Comparison of ENCODE assay signal across 8 cellular contexts in genomic region chr2:224357098-224357901, GRCh38. TPM values are rescaled to one million over a fixed set of nuclear protein-coding genes. Genes with fewer than 3 reads are reported as not detected.
DNase-seq lines count a peak whose midpoint lies in the region; ATAC-seq and TF ChIP-seq lines count a peak whose summit lies in the region.

No MANE protein-coding gene starts in this region.

- H3K27me3 ChIP-seq in DOHH2 (ENCODE audit: control insufficient read depth, low read length) (0 out of 2 replicates have a peak, but pooled peaks cover 2% of the 10 kb centered on the region), Peyer's patch (no peaks in the 10 kb centered on the region)

- no peaks in the 10 kb centered on the region for H3K79me2 ChIP-seq in DOHH2 (ENCODE audit: control insufficient read depth, low read length)

- H3K4me1 Mint-ChIP-seq in activated T-helper 1 cell treated with anti-CD3 and anti-CD28 coated beads, Interleukin-12 subunit alpha, Interleukin-12 subunit beta, Interleukin-2, Interleukin-4 antibody, amounts not matched to agents 30 ng/mL and 10 ng/mL and 1 ng/mL, durations not matched to agents 14 hours and 24 hours and 36 hours (ENCODE audit: low read depth) = no peaks in the 10 kb centered on the region
- no peaks in the 10 kb centered on the region for H3K4me1 Mint-ChIP-seq in progenitor cell of endocrine pancreas (ENCODE audit: low read depth)

- intact Hi-C loops in activated T-helper 1 cell treated with anti-CD3 and anti-CD28 coated beads, Interleukin-12 subunit alpha, Interleukin-12 subunit beta, Interleukin-2, Interleukin-4 antibody, amounts not matched to agents 30 ng/mL and 10 ng/mL and 1 ng/mL, durations not matched to agents 14 hours and 24 hours and 36 hours (cut with micrococcal nuclease) = loop anchor here (1.0 kb wide), 4 partner anchors 92 to 1303 kb away; no protein-coding TSS in a partner anchor

- H3K4me2 ChIP-seq in DOHH2 (ENCODE audit: low read length) = no peak overlapping the region

- H3K27ac ChIP-seq in DOHH2 (ENCODE audit: low read depth, low read length) = no peak overlapping the region
- no peak overlapping the region for H3K27ac ChIP-seq in Peyer's patch

- no peaks in the 10 kb centered on the region for H3F3A ChIP-seq in DOHH2 (ENCODE audit: control insufficient read depth, insufficient read depth)

- no peak overlapping the region for H3K27ac Mint-ChIP-seq in activated T-helper 1 cell treated with anti-CD3 and anti-CD28 coated beads, Interleukin-12 subunit alpha, Interleukin-12 subunit beta, Interleukin-2, Interleukin-4 antibody, amounts not matched to agents 30 ng/mL and 10 ng/mL and 1 ng/mL, durations not matched to agents 14 hours and 24 hours and 36 hours
- H3K27ac Mint-ChIP-seq in progenitor cell of endocrine pancreas = no peak overlapping the region

- TF ChIP-seq POLR2A in Peyer's patch (IDR thresholded peaks at IDR 0.05) = no peak

- H3K9me3 Mint-ChIP-seq in activated T-helper 1 cell treated with anti-CD3 and anti-CD28 coated beads, Interleukin-12 subunit alpha, Interleukin-12 subunit beta, Interleukin-2, Interleukin-4 antibody, amounts not matched to agents 30 ng/mL and 10 ng/mL and 1 ng/mL, durations not matched to agents 14 hours and 24 hours and 36 hours = no peaks in the 10 kb centered on the region
- H3K9me3 Mint-ChIP-seq in progenitor cell of endocrine pancreas (ENCODE audit: low read depth) = no peaks in the 10 kb centered on the region

- ATAC-seq in GM21515 (IDR thresholded peaks at IDR 0.05; ENCODE audit: unreplicated experiment) = peak; percentile 81

- H3K9me3 ChIP-seq in DOHH2 (ENCODE audit: control insufficient read depth, insufficient read depth, low read length) (no peaks in the 10 kb centered on the region), Peyer's patch (no peaks in the 10 kb centered on the region)

- H3K4me3 ChIP-seq in DOHH2 (ENCODE audit: low read length) (no peak overlapping the region), Peyer's patch (no peak overlapping the region)

- H3K36me3 ChIP-seq in DOHH2 (ENCODE audit: control insufficient read depth, low read length) = no peaks in the 10 kb centered on the region
- no peaks in the 10 kb centered on the region for H3K36me3 ChIP-seq in Peyer's patch

- H3K4me3 Mint-ChIP-seq in activated T-helper 1 cell treated with anti-CD3 and anti-CD28 coated beads, Interleukin-12 subunit alpha, Interleukin-12 subunit beta, Interleukin-2, Interleukin-4 antibody, amounts not matched to agents 30 ng/mL and 10 ng/mL and 1 ng/mL, durations not matched to agents 14 hours and 24 hours and 36 hours = no peak overlapping the region
- no peak overlapping the region for H3K4me3 Mint-ChIP-seq in progenitor cell of endocrine pancreas (ENCODE audit: low read depth)

- H3K9me2 ChIP-seq in DOHH2 (replicated peaks; ENCODE audit: control insufficient read depth, low read length) = no peaks in the 10 kb centered on the region

- TF ChIP-seq CTCF in DOHH2 (IDR thresholded peaks at IDR 0.05; ENCODE audit: low read depth, low read length, poor library complexity, severe bottlenecking) = peak; percentile 74
- peak; percentile 63 to 95 (median 92) for TF ChIP-seq CTCF in Peyer's patch (IDR thresholded peaks at IDR 0.05)
- peak; percentile 87 for TF ChIP-seq CTCF in progenitor cell of endocrine pancreas (IDR thresholded peaks at IDR 0.05; ENCODE audit: unreplicated experiment)

- H3K27me3 Mint-ChIP-seq in activated T-helper 1 cell treated with anti-CD3 and anti-CD28 coated beads, Interleukin-12 subunit alpha, Interleukin-12 subunit beta, Interleukin-2, Interleukin-4 antibody, amounts not matched to agents 30 ng/mL and 10 ng/mL and 1 ng/mL, durations not matched to agents 14 hours and 24 hours and 36 hours (ENCODE audit: insufficient read depth) = peaks cover 9% of the 10 kb centered on the region
- H3K27me3 Mint-ChIP-seq in progenitor cell of endocrine pancreas = peaks cover 3% of the 10 kb centered on the region

- H3K4me1 ChIP-seq in DOHH2 (ENCODE audit: control insufficient read depth, low read length) (no peaks in the 10 kb centered on the region), Peyer's patch (no peaks in the 10 kb centered on the region)

- DNase-seq in HuH-7.5 (ENCODE audit: low spot score) (peak; percentile 41), Peyer's patch (peak in 2 of 3 donors; percentile 38 to 74), foreskin melanocyte (peak; percentile 48), progenitor cell of endocrine pancreas (ENCODE audit: low spot score, unreplicated experiment) (peak; percentile 35), cortex of kidney (lab: John Stamatoyannopoulos, UW) (no peak)
- DNase-seq in activated T-helper 1 cell treated with anti-CD3 and anti-CD28 coated beads, Interleukin-12 subunit alpha, Interleukin-12 subunit beta, Interleukin-2, Interleukin-4 antibody, amounts not matched to agents 30 ng/mL and 10 ng/mL and 1 ng/mL, durations not matched to agents 14 hours and 24 hours and 36 hours (ENCODE audit: low spot score) = peak; percentile 35

- no peaks in the 10 kb centered on the region for H3K36me3 Mint-ChIP-seq in activated T-helper 1 cell treated with anti-CD3 and anti-CD28 coated beads, Interleukin-12 subunit alpha, Interleukin-12 subunit beta, Interleukin-2, Interleukin-4 antibody, amounts not matched to agents 30 ng/mL and 10 ng/mL and 1 ng/mL, durations not matched to agents 14 hours and 24 hours and 36 hours (ENCODE audit: low read depth)
- no peaks in the 10 kb centered on the region for H3K36me3 Mint-ChIP-seq in progenitor cell of endocrine pancreas (ENCODE audit: insufficient read depth)

- no peaks in the 10 kb centered on the region for H4K20me1 ChIP-seq in DOHH2 (ENCODE audit: control insufficient read depth, insufficient read depth, low read depth, low read length)

RNA-seq across cellular contexts. Expression of gene FAM124B, which starts 44.6 kb away (rescaled TPM):
- 1 to 10 TPM in 2 of 4 donors, under 1 TPM in 1, not detected in 1; 0.94 to 5.8 (median 1.0) TPM for total RNA-seq in Peyer's patch
- 0.23 and 0.34 TPM in 2 replicates for total RNA-seq in activated T-helper 1 cell treated with anti-CD3 and anti-CD28 coated beads, Interleukin-12 subunit alpha, Interleukin-12 subunit beta, Interleukin-2, Interleukin-4 antibody, amounts not matched to agents 30 ng/mL and 10 ng/mL and 1 ng/mL, durations not matched to agents 14 hours and 24 hours and 36 hours
- not detected in 2 replicates for total RNA-seq in progenitor cell of endocrine pancreas
